In genomic region chr1:26163684-26164035, GRCh38 we compare ENCODE assay signal across 1 cellular context.
TF ChIP-seq lines count a peak whose summit lies in the region.

No MANE protein-coding gene starts in this region.

TF ChIP-seq in GM12878, 131 proteins besides CTCF, POLR2A, EP300 and RAD21:
- TF ChIP-seq, protein P1, sequence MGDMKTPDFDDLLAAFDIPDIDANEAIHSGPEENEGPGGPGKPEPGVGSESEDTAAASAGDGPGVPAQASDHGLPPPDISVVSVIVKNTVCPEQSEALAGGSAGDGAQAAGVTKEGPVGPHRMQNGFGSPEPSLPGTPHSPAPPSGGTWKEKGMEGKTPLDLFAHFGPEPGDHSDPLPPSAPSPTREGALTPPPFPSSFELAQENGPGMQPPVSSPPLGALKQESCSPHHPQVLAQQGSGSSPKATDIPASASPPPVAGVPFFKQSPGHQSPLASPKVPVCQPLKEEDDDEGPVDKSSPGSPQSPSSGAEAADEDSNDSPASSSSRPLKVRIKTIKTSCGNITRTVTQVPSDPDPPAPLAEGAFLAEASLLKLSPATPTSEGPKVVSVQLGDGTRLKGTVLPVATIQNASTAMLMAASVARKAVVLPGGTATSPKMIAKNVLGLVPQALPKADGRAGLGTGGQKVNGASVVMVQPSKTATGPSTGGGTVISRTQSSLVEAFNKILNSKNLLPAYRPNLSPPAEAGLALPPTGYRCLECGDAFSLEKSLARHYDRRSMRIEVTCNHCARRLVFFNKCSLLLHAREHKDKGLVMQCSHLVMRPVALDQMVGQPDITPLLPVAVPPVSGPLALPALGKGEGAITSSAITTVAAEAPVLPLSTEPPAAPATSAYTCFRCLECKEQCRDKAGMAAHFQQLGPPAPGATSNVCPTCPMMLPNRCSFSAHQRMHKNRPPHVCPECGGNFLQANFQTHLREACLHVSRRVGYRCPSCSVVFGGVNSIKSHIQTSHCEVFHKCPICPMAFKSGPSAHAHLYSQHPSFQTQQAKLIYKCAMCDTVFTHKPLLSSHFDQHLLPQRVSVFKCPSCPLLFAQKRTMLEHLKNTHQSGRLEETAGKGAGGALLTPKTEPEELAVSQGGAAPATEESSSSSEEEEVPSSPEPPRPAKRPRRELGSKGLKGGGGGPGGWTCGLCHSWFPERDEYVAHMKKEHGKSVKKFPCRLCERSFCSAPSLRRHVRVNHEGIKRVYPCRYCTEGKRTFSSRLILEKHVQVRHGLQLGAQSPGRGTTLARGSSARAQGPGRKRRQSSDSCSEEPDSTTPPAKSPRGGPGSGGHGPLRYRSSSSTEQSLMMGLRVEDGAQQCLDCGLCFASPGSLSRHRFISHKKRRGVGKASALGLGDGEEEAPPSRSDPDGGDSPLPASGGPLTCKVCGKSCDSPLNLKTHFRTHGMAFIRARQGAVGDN (IDR thresholded peaks at IDR 0.05): no peak
- TF ChIP-seq SP1 (IDR thresholded peaks at IDR 0.05; ENCODE audit: low read depth, low read length) (no peak), BCL11A (IDR thresholded peaks at IDR 0.05; ENCODE audit: low read depth, low read length) (no peak), ZBTB33 (IDR thresholded peaks at IDR 0.05) (no peak), POU2F2 (IDR thresholded peaks at IDR 0.05; ENCODE audit: borderline replicate concordance, low read depth, low read length) (no peak), RBBP5 (conservative IDR thresholded peaks at IDR 0.05) (no peak), SMC3 (IDR thresholded peaks at IDR 0.05; ENCODE audit: borderline replicate concordance, low read length) (no peak), YY1 (IDR thresholded peaks at IDR 0.05; ENCODE audit: low read depth, low read length) (no peak)
- TF ChIP-seq, protein P2, sequence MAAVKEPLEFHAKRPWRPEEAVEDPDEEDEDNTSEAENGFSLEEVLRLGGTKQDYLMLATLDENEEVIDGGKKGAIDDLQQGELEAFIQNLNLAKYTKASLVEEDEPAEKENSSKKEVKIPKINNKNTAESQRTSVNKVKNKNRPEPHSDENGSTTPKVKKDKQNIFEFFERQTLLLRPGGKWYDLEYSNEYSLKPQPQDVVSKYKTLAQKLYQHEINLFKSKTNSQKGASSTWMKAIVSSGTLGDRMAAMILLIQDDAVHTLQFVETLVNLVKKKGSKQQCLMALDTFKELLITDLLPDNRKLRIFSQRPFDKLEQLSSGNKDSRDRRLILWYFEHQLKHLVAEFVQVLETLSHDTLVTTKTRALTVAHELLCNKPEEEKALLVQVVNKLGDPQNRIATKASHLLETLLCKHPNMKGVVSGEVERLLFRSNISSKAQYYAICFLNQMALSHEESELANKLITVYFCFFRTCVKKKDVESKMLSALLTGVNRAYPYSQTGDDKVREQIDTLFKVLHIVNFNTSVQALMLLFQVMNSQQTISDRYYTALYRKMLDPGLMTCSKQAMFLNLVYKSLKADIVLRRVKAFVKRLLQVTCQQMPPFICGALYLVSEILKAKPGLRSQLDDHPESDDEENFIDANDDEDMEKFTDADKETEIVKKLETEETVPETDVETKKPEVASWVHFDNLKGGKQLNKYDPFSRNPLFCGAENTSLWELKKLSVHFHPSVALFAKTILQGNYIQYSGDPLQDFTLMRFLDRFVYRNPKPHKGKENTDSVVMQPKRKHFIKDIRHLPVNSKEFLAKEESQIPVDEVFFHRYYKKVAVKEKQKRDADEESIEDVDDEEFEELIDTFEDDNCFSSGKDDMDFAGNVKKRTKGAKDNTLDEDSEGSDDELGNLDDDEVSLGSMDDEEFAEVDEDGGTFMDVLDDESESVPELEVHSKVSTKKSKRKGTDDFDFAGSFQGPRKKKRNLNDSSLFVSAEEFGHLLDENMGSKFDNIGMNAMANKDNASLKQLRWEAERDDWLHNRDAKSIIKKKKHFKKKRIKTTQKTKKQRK (IDR thresholded peaks at IDR 0.05; ENCODE audit: low read depth, low read length): no peak
- TF ChIP-seq, protein P3, sequence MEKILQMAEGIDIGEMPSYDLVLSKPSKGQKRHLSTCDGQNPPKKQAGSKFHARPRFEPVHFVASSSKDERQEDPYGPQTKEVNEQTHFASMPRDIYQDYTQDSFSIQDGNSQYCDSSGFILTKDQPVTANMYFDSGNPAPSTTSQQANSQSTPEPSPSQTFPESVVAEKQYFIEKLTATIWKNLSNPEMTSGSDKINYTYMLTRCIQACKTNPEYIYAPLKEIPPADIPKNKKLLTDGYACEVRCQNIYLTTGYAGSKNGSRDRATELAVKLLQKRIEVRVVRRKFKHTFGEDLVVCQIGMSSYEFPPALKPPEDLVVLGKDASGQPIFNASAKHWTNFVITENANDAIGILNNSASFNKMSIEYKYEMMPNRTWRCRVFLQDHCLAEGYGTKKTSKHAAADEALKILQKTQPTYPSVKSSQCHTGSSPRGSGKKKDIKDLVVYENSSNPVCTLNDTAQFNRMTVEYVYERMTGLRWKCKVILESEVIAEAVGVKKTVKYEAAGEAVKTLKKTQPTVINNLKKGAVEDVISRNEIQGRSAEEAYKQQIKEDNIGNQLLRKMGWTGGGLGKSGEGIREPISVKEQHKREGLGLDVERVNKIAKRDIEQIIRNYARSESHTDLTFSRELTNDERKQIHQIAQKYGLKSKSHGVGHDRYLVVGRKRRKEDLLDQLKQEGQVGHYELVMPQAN (conservative IDR thresholded peaks at IDR 0.05): no peak
- TF ChIP-seq, protein P4, sequence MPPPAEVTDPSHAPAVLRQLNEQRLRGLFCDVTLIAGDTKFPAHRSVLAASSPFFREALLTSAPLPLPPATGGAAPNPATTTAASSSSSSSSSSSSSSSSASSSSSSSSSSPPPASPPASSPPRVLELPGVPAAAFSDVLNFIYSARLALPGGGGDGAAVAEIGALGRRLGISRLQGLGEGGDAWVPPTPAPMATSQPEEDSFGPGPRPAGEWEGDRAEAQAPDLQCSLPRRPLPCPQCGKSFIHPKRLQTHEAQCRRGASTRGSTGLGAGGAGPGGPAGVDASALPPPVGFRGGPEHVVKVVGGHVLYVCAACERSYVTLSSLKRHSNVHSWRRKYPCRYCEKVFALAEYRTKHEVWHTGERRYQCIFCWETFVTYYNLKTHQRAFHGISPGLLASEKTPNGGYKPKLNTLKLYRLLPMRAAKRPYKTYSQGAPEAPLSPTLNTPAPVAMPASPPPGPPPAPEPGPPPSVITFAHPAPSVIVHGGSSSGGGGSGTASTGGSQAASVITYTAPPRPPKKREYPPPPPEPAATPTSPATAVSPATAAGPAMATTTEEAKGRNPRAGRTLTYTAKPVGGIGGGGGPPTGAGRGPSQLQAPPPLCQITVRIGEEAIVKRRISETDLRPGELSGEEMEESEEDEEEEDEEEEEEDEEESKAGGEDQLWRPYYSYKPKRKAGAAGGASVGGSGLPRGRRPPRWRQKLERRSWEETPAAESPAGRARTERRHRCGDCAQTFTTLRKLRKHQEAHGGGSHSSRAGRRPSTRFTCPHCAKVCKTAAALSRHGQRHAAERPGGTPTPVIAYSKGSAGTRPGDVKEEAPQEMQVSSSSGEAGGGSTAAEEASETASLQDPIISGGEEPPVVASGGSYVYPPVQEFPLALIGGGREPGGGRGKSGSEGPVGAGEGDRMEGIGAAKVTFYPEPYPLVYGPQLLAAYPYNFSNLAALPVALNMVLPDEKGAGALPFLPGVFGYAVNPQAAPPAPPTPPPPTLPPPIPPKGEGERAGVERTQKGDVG (CRISPR knock-in tag; IDR thresholded peaks at IDR 0.05): no peak
